13 cellular contexts compared by ENCODE assay signal in the genomic region with DNA sequence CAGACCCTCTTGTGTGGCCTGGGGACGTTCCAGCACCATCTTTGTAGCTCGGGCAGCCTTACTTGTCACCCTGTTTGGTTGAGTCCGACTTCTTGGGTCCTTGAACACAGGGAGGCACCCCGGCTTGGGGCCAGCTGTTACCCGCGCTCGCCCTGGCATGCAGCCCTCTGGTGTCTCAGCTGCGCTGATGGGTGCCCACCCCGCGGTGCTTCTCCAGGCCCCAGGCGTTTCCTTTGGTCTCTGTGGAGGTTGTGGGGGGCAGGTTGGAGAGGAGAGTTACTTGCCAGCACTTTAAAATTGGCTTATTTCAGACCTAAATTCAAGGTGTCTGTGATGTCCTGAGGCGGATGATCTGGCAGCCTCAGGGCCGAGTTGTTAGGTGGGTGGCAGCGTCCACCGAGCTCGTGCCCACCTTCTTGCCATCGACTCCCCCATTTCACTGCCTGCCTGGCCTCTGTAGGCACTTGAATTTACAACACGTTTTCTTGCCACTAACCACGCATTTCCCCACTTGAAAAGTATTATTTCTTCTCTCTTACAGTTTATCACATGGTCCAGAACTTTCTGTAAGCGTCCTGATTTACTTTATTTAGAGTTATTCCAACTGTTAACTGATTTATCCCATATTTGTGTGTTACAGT. TPM values are rescaled to one million over a fixed set of nuclear protein-coding genes. Genes with fewer than 3 reads are reported as not detected.
DNase-seq lines count a peak whose midpoint lies in the region; ATAC-seq and TF ChIP-seq lines count a peak whose summit lies in the region.
"Had no signal": no experiment of that assay in that cellular context is flagged by ENCODE, and none has a peak within 500 bp of the region (broad histone marks: within the 10 kb centered on the region; RNA-seq: fewer than 3 reads in every experiment).

No MANE protein-coding gene starts in this region.

- ATAC-seq in Right ventricle myocardium superior (ENCODE audit: poor library complexity) (peak; percentile 6), Right ventricle myocardium inferior (no peak)

- in situ Hi-C loops in KBM-7 (cut with MboI; ENCODE audit: low pct_unique_long_range_greater_than_20kb, low sequenced_read_pairs): no loop called here

- DNase-seq in Right ventricle myocardium superior (no peak), Right ventricle myocardium inferior (ENCODE audit: missing footprints) (no peak), left ventricle myocardium inferior (no peak), stomach (no peak), KBM-7 (no peak), OCI-M1 (lab: John Stamatoyannopoulos, UW) (no peak), H4 (ENCODE audit: low spot score) (no peak)
- DNase-seq in activated CD8-positive, alpha-beta memory T cell treated with anti-CD3 and anti-CD28 coated beads, Interleukin-2, amount 50 U/mL, for 4 hours: peak; percentile 33
- DNase-seq: NCI-H2029 treated with DMSO at 0.1 percent for 48 hours had no signal

- H3K9me3 ChIP-seq in left ventricle myocardium inferior (replicated peaks): peaks cover 2% of the 10 kb centered on the region
- no peaks in the 10 kb centered on the region for H3K9me3 ChIP-seq in stomach
- H3K9me3 ChIP-seq: pancreas, upper lobe of left lung had no signal

- no peak for TF ChIP-seq CTCF in left ventricle myocardium inferior (IDR thresholded peaks at IDR 0.05; ENCODE audit: borderline replicate concordance)
- TF ChIP-seq CTCF in stomach (IDR thresholded peaks at IDR 0.05): no peak

- H3K4me1 ChIP-seq in left ventricle myocardium inferior: peaks cover 70% of the 10 kb centered on the region
- H3K4me1 ChIP-seq in stomach: peaks cover 11 to 67% (median 44%) of the 10 kb centered on the region in 4 donors

- H3K27ac ChIP-seq in left ventricle myocardium inferior (replicated peaks) (peak overlapping the region; percentile 75), stomach (peak overlapping the region in 3 of 5 donors; percentile 41 to 53 (median 42))

- 73 to 80% (median 78%) methylated on average over 20 of the region's 20 CpGs for WGBS in stomach, 5 donors

- TF ChIP-seq POLR2A in stomach (IDR thresholded peaks at IDR 0.05): no peak

- no peak for TF ChIP-seq EP300 in stomach (IDR thresholded peaks at IDR 0.05)

- no peak overlapping the region for H3K4me3 ChIP-seq in left ventricle myocardium inferior
- H3K4me3 ChIP-seq in stomach: no peak overlapping the region
- H3K4me3 ChIP-seq: pancreas, upper lobe of left lung had no signal

- no peaks in the 10 kb centered on the region for H3K27me3 ChIP-seq in left ventricle myocardium inferior (ENCODE audit: low read depth)
- no peaks in the 10 kb centered on the region for H3K27me3 ChIP-seq in stomach
- H3K27me3 ChIP-seq: pancreas, upper lobe of left lung had no signal

- peaks cover 5% of the 10 kb centered on the region for H3K36me3 ChIP-seq in left ventricle myocardium inferior
- peaks cover 0 to 6% (median 2%) of the 10 kb centered on the region in 4 donors for H3K36me3 ChIP-seq in stomach
- H3K36me3 ChIP-seq: pancreas, upper lobe of left lung had no signal

- intact Hi-C loops in Right ventricle myocardium superior (cut with DNase I): no loop called here
- intact Hi-C loops in Right ventricle myocardium inferior (cut with DNase I): no loop called here
- intact Hi-C loops in left ventricle myocardium inferior (cut with micrococcal nuclease): no loop called here
- intact Hi-C loops in stomach (cut with DNase I; ENCODE audit: low total_unique reads): no loop called here

RNA-seq across cellular contexts. Expression of a gene that starts 16.9 kb away (rescaled TPM):
- total RNA-seq in Right ventricle myocardium superior: 35.4 TPM
- total RNA-seq in Right ventricle myocardium inferior: 39.1 TPM
- total RNA-seq in left ventricle myocardium inferior: 44.3 TPM
- 10 to 100 TPM; 18.1 to 68.8 (median 35.1) TPM for total RNA-seq in stomach
- 10 to 100 TPM; 37.3 to 53.7 (median 42.9) TPM for polyA plus RNA-seq in stomach
- 24.0 and 29.8 TPM in 2 replicates for total RNA-seq in H4 (2014; rRNA removed; shearing (Covaris generic))

RNA-seq across cellular contexts. Expression of a gene that starts 40.6 kb away (rescaled TPM):
- total RNA-seq in Right ventricle myocardium superior (not detected), Right ventricle myocardium inferior (not detected), left ventricle myocardium inferior (not detected), stomach (not detected)
- under 1 TPM in 2 of 3 donors, not detected in 1; 0.68 to 0.76 TPM for polyA plus RNA-seq in stomach
- total RNA-seq in H4 (2014; rRNA removed; shearing (Covaris generic)): not detected in 2 replicates
- total RNA-seq: dermis blood vessel endothelial cell, G401 had no signal
